ENCODE assay signal across 2 cellular contexts in the genomic region with DNA sequence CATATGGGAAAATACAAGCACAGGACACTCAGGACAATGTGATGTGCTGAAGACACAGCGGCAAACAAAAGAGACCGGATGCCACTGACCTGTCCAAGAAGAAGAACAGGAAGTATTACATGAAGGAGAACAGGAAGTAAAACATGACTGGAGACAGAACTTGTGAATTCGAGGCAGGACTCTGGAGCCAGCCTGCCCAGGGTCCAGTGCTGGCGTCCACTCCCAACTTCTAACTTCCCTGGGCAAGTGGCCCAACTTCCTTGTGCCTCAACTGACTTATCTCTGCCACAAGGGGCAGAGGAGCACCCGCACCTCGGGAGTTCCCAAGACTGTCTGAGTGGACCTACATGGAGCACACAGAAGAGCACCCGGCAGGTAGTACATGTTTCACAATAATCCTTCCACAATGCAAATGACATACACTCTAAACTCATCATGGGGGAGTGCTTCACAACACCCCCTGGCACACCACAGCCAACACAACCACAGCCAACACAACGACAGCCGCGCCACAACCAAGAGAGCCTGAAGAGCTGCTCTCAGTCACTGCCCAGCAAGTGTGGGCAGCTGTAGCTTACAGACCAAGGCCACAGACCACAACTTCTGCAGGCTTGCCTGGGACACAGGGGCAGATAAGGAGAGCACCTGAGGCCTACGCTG.
A peak's percentile ranks its signal among the peaks of the same experiment; 100 is the strongest.
TF ChIP-seq lines count a peak whose summit lies in the region.

No MANE protein-coding gene starts in this region.

TF ChIP-seq in IMR-90, 13 proteins besides CTCF, POLR2A, EP300 and RAD21:
- TF ChIP-seq, protein P1, sequence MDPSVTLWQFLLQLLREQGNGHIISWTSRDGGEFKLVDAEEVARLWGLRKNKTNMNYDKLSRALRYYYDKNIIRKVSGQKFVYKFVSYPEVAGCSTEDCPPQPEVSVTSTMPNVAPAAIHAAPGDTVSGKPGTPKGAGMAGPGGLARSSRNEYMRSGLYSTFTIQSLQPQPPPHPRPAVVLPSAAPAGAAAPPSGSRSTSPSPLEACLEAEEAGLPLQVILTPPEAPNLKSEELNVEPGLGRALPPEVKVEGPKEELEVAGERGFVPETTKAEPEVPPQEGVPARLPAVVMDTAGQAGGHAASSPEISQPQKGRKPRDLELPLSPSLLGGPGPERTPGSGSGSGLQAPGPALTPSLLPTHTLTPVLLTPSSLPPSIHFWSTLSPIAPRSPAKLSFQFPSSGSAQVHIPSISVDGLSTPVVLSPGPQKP (IDR thresholded peaks at IDR 0.05; ENCODE audit: borderline replicate concordance, low read depth, low read length), result no peak
- TF ChIP-seq RFX5 (IDR thresholded peaks at IDR 0.05; ENCODE audit: low read depth, low read length) (no peak), BHLHE40 (IDR thresholded peaks at IDR 0.05; ENCODE audit: low read depth, low read length) (no peak), USF2 (IDR thresholded peaks at IDR 0.05; ENCODE audit: low read depth, low read length) (no peak), NFE2L2 (IDR thresholded peaks at IDR 0.05; ENCODE audit: low read depth, low read length) (no peak), CHD1 (IDR thresholded peaks at IDR 0.05; ENCODE audit: low read depth, low read length) (no peak)

TF ChIP-seq in K562, 482 proteins besides CTCF, POLR2A, EP300 and RAD21:
- TF ChIP-seq, protein P2, sequence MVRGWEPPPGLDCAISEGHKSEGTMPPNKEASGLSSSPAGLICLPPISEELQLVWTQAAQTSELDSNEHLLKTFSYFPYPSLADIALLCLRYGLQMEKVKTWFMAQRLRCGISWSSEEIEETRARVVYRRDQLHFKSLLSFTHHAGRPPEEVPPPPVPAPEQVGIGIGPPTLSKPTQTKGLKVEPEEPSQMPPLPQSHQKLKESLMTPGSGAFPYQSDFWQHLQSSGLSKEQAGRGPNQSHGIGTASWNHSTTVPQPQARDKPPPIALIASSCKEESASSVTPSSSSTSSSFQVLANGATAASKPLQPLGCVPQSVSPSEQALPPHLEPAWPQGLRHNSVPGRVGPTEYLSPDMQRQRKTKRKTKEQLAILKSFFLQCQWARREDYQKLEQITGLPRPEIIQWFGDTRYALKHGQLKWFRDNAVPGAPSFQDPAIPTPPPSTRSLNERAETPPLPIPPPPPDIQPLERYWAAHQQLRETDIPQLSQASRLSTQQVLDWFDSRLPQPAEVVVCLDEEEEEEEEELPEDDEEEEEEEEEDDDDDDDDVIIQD (CRISPR knock-in tag; IDR thresholded peaks at IDR 0.05), result no peak
- TF ChIP-seq ARNT (IDR thresholded peaks at IDR 0.05) (no peak), GTF2E2 (tag; IDR thresholded peaks at IDR 0.05) (no peak), ZNF263 (CRISPR knock-in tag; IDR thresholded peaks at IDR 0.05; ENCODE audit: borderline replicate concordance) (0 out of 2 replicates have a peak, but pooled peaks have one; percentile 48), CEBPB (tag; IDR thresholded peaks at IDR 0.05) (peak; percentile 57), CTCFL (IDR thresholded peaks at IDR 0.05; ENCODE audit: borderline replicate concordance, insufficient read depth, low read depth, low read length, poor library complexity, severe bottlenecking) (peak; percentile 50), ZNF282 (CRISPR knock-in tag; IDR thresholded peaks at IDR 0.05) (no peak), GABPA (tag; conservative IDR thresholded peaks at IDR 0.05; ENCODE audit: low read depth) (peak; percentile 45), TEAD1 (CRISPR knock-in tag; IDR thresholded peaks at IDR 0.05) (no peak), SMARCC2 (IDR thresholded peaks at IDR 0.05; ENCODE audit: low read depth) (no peak), NR2C1 (IDR thresholded peaks at IDR 0.05) (peak; percentile 77), NR2C1 (tag; IDR thresholded peaks at IDR 0.05) (peak; percentile 89), ERF (CRISPR knock-in tag; IDR thresholded peaks at IDR 0.05) (no peak), SRSF9 (IDR thresholded peaks at IDR 0.05; ENCODE audit: borderline replicate concordance, low read depth, low read length) (no peak), NR2C2 (CRISPR knock-in tag; IDR thresholded peaks at IDR 0.05) (no peak), NR2C2 (tag; IDR thresholded peaks at IDR 0.05) (peak; percentile 80), FUS (optimal IDR thresholded peaks at IDR 0.05; ENCODE audit: low read depth, low read length) (no peak), GTF2A2 (tag; IDR thresholded peaks at IDR 0.05) (no peak), SRF (CRISPR knock-in tag; IDR thresholded peaks at IDR 0.05) (0 out of 4 replicates have a peak, but pooled peaks of 1 of the 2 experiments have one; percentile 22)
- TF ChIP-seq, protein P3, sequence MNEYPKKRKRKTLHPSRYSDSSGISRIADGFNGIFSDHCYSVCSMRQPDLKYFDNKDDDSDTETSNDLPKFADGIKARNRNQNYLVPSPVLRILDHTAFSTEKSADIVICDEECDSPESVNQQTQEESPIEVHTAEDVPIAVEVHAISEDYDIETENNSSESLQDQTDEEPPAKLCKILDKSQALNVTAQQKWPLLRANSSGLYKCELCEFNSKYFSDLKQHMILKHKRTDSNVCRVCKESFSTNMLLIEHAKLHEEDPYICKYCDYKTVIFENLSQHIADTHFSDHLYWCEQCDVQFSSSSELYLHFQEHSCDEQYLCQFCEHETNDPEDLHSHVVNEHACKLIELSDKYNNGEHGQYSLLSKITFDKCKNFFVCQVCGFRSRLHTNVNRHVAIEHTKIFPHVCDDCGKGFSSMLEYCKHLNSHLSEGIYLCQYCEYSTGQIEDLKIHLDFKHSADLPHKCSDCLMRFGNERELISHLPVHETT (CRISPR knock-in tag; conservative IDR thresholded peaks at IDR 0.05 in 1 of 2, IDR thresholded peaks at IDR 0.05 in 1 of 2), result no peak
- TF ChIP-seq, protein P4, sequence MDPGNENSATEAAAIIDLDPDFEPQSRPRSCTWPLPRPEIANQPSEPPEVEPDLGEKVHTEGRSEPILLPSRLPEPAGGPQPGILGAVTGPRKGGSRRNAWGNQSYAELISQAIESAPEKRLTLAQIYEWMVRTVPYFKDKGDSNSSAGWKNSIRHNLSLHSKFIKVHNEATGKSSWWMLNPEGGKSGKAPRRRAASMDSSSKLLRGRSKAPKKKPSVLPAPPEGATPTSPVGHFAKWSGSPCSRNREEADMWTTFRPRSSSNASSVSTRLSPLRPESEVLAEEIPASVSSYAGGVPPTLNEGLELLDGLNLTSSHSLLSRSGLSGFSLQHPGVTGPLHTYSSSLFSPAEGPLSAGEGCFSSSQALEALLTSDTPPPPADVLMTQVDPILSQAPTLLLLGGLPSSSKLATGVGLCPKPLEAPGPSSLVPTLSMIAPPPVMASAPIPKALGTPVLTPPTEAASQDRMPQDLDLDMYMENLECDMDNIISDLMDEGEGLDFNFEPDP (CRISPR knock-in tag; IDR thresholded peaks at IDR 0.05), result no peak
- TF ChIP-seq, protein P5, sequence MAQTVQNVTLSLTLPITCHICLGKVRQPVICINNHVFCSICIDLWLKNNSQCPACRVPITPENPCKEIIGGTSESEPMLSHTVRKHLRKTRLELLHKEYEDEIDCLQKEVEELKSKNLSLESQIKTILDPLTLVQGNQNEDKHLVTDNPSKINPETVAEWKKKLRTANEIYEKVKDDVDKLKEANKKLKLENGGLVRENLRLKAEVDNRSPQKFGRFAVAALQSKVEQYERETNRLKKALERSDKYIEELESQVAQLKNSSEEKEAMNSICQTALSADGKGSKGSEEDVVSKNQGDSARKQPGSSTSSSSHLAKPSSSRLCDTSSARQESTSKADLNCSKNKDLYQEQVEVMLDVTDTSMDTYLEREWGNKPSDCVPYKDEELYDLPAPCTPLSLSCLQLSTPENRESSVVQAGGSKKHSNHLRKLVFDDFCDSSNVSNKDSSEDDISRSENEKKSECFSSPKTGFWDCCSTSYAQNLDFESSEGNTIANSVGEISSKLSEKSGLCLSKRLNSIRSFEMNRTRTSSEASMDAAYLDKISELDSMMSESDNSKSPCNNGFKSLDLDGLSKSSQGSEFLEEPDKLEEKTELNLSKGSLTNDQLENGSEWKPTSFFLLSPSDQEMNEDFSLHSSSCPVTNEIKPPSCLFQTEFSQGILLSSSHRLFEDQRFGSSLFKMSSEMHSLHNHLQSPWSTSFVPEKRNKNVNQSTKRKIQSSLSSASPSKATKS (CRISPR knock-in tag; IDR thresholded peaks at IDR 0.05), result no peak
- TF ChIP-seq, protein P6, sequence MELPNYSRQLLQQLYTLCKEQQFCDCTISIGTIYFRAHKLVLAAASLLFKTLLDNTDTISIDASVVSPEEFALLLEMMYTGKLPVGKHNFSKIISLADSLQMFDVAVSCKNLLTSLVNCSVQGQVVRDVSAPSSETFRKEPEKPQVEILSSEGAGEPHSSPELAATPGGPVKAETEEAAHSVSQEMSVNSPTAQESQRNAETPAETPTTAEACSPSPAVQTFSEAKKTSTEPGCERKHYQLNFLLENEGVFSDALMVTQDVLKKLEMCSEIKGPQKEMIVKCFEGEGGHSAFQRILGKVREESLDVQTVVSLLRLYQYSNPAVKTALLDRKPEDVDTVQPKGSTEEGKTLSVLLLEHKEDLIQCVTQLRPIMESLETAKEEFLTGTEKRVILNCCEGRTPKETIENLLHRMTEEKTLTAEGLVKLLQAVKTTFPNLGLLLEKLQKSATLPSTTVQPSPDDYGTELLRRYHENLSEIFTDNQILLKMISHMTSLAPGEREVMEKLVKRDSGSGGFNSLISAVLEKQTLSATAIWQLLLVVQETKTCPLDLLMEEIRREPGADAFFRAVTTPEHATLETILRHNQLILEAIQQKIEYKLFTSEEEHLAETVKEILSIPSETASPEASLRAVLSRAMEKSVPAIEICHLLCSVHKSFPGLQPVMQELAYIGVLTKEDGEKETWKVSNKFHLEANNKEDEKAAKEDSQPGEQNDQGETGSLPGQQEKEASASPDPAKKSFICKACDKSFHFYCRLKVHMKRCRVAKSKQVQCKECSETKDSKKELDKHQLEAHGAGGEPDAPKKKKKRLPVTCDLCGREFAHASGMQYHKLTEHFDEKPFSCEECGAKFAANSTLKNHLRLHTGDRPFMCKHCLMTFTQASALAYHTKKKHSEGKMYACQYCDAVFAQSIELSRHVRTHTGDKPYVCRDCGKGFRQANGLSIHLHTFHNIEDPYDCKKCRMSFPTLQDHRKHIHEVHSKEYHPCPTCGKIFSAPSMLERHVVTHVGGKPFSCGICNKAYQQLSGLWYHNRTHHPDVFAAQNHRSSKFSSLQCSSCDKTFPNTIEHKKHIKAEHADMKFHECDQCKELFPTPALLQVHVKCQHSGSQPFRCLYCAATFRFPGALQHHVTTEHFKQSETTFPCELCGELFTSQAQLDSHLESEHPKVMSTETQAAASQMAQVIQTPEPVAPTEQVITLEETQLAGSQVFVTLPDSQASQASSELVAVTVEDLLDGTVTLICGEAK (IDR thresholded peaks at IDR 0.05), result peak; percentile 66; the same call in 1 of the 2 replicates
- TF ChIP-seq, protein P6 (CRISPR knock-in tag; IDR thresholded peaks at IDR 0.05), result no peak
TF ChIP-seq in K562: peak in this region for 8.
